In the genomic region with DNA sequence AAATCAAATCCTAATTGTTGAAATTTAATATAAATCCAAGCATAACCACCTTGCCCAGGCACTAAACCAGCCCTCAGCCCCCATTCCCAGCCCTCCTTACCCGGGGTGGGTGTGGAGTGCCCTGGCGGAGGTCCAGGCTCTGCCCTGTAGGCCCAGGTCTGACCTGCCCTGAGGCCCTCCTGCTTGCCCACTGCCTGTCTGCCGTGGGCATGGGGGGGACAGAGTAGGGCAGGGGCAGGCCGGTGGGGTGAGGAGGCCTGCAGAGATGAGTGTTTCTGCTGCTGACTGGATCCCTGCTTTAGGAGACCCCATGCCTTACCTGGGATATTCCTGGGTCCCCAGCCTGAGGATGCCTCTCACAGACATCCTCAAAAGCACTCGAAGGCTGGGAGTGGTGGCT, we compare ENCODE assay signal across 13 cellular contexts.
"Had no signal": no experiment of that assay in that cellular context is flagged by ENCODE, and none has a peak within 500 bp of the region (broad histone marks: within the 10 kb centered on the region; RNA-seq: fewer than 3 reads in every experiment).

No MANE protein-coding gene starts in this region.

- DNase-seq: activated B cell treated with CpG ODN at 0.5 μM for 24 hours; activated CD4-positive, alpha-beta T cell treated with anti-CD3 and anti-CD28 coated beads, Interleukin-2, amount 50 U/mL, for 1 hour; amniotic stem cell; dermis blood vessel endothelial cell; endodermal cell; glutamatergic neuron; stimulated activated CD4-positive, alpha-beta T cell treated with anti-CD3 and anti-CD28 coated beads, Interleukin-1b, Interleukin-23, amount 100 ng/mL, for 48 hours; stimulated activated naive CD4-positive, alpha-beta T cell; T-helper 1 cell had no signal

- H3K27ac ChIP-seq: ovary, SK-N-MC had no signal

- ATAC-seq: left colon had no signal

- H3K36me3 ChIP-seq: ovary had no signal

- H3K4me3 ChIP-seq: ovary, SK-N-MC had no signal

- H3K9me3 ChIP-seq: ovary had no signal

- FAIRE-seq: urothelium cell line had no signal

- H3K27me3 ChIP-seq: ovary had no signal
